Comparison of ENCODE assay signal across 8 cellular contexts in the genomic region with DNA sequence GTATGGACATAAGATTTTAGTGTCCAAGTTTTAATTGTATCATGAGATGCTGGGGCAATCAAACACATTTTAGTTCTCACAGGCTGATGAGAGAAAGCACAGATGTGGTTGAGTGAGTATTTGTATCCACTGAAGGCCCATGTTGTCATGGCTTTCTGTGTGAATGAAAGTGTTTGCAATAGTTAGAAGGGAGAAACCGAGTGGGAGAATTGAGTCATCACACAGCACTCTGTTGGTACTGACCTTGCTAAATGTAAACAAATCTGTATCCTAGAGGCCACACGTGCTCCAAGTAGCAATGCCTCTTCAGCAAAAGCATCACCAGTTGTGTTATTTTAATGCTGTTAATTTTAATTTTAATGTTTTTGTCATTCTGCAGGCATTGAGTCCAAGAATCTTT.
DNase-seq lines count a peak whose midpoint lies in the region; ATAC-seq and TF ChIP-seq lines count a peak whose summit lies in the region.

No MANE protein-coding gene starts in this region.

- H3K9me3 ChIP-seq in tibial nerve = no peaks in the 10 kb centered on the region

- H3K4me1 Mint-ChIP-seq in WTC11 = no peaks in the 10 kb centered on the region

- no peak overlapping the region for H3K4me3 ChIP-seq in kidney epithelial cell (ENCODE audit: low read depth, low read length)
- H3K4me3 ChIP-seq in tibial nerve = no peak overlapping the region

- TF ChIP-seq EP300 in tibial nerve (IDR thresholded peaks at IDR 0.05) = no peak

- ATAC-seq in GM18508 (IDR thresholded peaks at IDR 0.05; ENCODE audit: insufficient read depth, unreplicated experiment) (peak; percentile 99), GM21576 (IDR thresholded peaks at IDR 0.05; ENCODE audit: unreplicated experiment) (peak; percentile 100), WTC11 (no peak)

- H3K36me3 ChIP-seq in kidney epithelial cell (ENCODE audit: control insufficient read depth, insufficient read depth, low read length) (no peaks in the 10 kb centered on the region), tibial nerve (no peaks in the 10 kb centered on the region)

- WGBS in tibial nerve, 2 donors = 12 to 18% methylated on average over 2 of the region's 2 CpGs

- DNase-seq in LHCN-M2 (ENCODE audit: low read depth) = peak; percentile 26
- peak; percentile 96 for DNase-seq in kidney epithelial cell (ENCODE audit: low read depth)
- no peak for DNase-seq in WTC11 (ENCODE audit: low spot score)
- DNase-seq in DMS114 treated with DMSO at 0.1 percent for 48 hours (lab: John Stamatoyannopoulos, UW; ENCODE audit: unreplicated experiment) = no peak
- no peak for DNase-seq in tibial nerve (ENCODE audit: low spot score in 2 of 2)
- DNase-seq in ecto neural progenitor cell (ENCODE audit: low spot score) = no peak

- CTCF ChIA-PET in WTC11 (lab: Charles Lee) = interaction anchor here (1.4 kb wide), 1 partner anchor 127 kb away, joined by 3 read pairs; no protein-coding TSS in a partner anchor

- no peak overlapping the region for H3K27ac ChIP-seq in tibial nerve

- H3K36me3 Mint-ChIP-seq in WTC11 = no peaks in the 10 kb centered on the region

- no peak overlapping the region for H3K27ac Mint-ChIP-seq in WTC11

- POLR2A ChIA-PET in WTC11 (lab: Charles Lee) = no interaction called here

- H3K27me3 Mint-ChIP-seq in WTC11 (ENCODE audit: low read depth) = no peaks in the 10 kb centered on the region

- TF ChIP-seq POLR2A in tibial nerve (IDR thresholded peaks at IDR 0.05) = no peak

- 0 out of 2 replicates have a peak, but pooled peaks cover 3% of the 10 kb centered on the region for H3K9me3 Mint-ChIP-seq in WTC11

- no peak for TF ChIP-seq CTCF in kidney epithelial cell (IDR thresholded peaks at IDR 0.05; ENCODE audit: insufficient read depth, low read length, poor library complexity, severe bottlenecking)
- TF ChIP-seq CTCF in WTC11 (IDR thresholded peaks at IDR 0.05) = no peak
- TF ChIP-seq CTCF in tibial nerve (IDR thresholded peaks at IDR 0.05) = no peak

- no peak overlapping the region for H3K4me3 Mint-ChIP-seq in WTC11

- no peaks in the 10 kb centered on the region for H3K4me1 ChIP-seq in tibial nerve

- H3K27me3 ChIP-seq in kidney epithelial cell (ENCODE audit: control insufficient read depth, insufficient read depth, low read length) (no peaks in the 10 kb centered on the region), tibial nerve (no peaks in the 10 kb centered on the region)

TF ChIP-seq in WTC11, 78 proteins besides CTCF, POLR2A, EP300 and RAD21 (continues in another document):
- TF ChIP-seq ZNF532 (CRISPR knock-in tag; IDR thresholded peaks at IDR 0.05; ENCODE audit: borderline replicate concordance) (no peak), USF2 (CRISPR knock-in tag; IDR thresholded peaks at IDR 0.05) (no peak), E2F1 (CRISPR knock-in tag; IDR thresholded peaks at IDR 0.05) (no peak), STAT6 (CRISPR knock-in tag; conservative IDR thresholded peaks at IDR 0.05; ENCODE audit: low read depth) (no peak), EMX1 (CRISPR knock-in tag; IDR thresholded peaks at IDR 0.05) (no peak), ERG (CRISPR knock-in tag; IDR thresholded peaks at IDR 0.05) (no peak), ZNF263 (CRISPR knock-in tag; IDR thresholded peaks at IDR 0.05; ENCODE audit: low read depth) (no peak), CDX4 (CRISPR knock-in tag; IDR thresholded peaks at IDR 0.05; ENCODE audit: borderline replicate concordance) (no peak), NR3C1 (CRISPR knock-in tag; conservative IDR thresholded peaks at IDR 0.05; ENCODE audit: low read depth) (no peak), OVOL2 (CRISPR knock-in tag; IDR thresholded peaks at IDR 0.05; ENCODE audit: borderline replicate concordance) (no peak), RELA (CRISPR knock-in tag; IDR thresholded peaks at IDR 0.05; ENCODE audit: borderline replicate concordance) (no peak)

Comparison
In these comparisons a context has a peak if more than half of its experiments do, and no peak if none do; other contexts are left out.
1. DNase-seq: peak in LHCN-M2 (single experiment) and kidney epithelial cell (single experiment); none in WTC11 (single experiment), DMS114 treated with DMSO at 0.1 percent for 48 hours (single experiment), tibial nerve (0 of 2) and ecto neural progenitor cell (single experiment).